Comparison of ENCODE assay signal across 12 cellular contexts in the genomic region with DNA sequence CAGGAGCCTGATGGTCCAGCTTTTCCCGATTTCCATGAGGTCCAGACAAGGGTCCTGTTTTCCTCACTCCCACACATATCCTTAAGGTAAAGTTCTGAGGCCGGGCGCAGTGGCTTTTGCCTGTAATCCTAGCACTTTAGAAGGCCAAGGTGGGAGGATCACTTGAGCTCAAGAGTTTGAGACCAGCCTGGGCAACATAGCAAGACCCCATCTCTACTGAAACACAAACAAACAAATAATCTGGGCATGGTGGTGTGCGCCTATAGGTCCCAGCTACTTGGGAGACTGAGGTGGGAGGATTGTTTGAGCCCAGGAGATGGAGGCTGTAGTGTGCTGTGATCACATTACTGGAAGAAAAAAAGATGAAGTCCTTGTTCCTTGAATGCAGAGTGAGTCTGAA. TPM values are rescaled to one million over a fixed set of nuclear protein-coding genes. Genes with fewer than 3 reads are reported as not detected.
"Had no signal": no experiment of that assay in that cellular context is flagged by ENCODE, and none has a peak within 500 bp of the region (broad histone marks: within the 10 kb centered on the region; RNA-seq: fewer than 3 reads in every experiment).

No MANE protein-coding gene starts in this region.

- H3K9ac ChIP-seq: GM23248 had no signal

- H3K27ac ChIP-seq: GM23248 had no signal

- H3K9me3 ChIP-seq: HAP-1 had no signal

- FAIRE-seq: H1, H54 had no signal

- H3K4me3 ChIP-seq: GM23248, GM23338, HAP-1 had no signal

- H3K36me3 ChIP-seq: HAP-1 had no signal

- H2AFZ ChIP-seq: GM23248, GM23338 had no signal

- H3K4me1 ChIP-seq: HAP-1 had no signal

- ATAC-seq: GM23338, HCT116 had no signal

- H3K4me2 ChIP-seq: GM23338 had no signal

- DNase-seq: GM23248, GOT3, H7, H9, HCEC 1CT, HFFc6 had no signal

RNA-seq across cellular contexts. Expression of gene IYD, which starts 53.2 kb away (rescaled TPM):
- total RNA-seq: GM23248, GM23338, H1, H4, H7, H9, HFFc6 had no signal
- polyA plus RNA-seq: GM23248, GM23338, H1 had no signal
